ENCODE assay signal across 14 cellular contexts in the genomic region with DNA sequence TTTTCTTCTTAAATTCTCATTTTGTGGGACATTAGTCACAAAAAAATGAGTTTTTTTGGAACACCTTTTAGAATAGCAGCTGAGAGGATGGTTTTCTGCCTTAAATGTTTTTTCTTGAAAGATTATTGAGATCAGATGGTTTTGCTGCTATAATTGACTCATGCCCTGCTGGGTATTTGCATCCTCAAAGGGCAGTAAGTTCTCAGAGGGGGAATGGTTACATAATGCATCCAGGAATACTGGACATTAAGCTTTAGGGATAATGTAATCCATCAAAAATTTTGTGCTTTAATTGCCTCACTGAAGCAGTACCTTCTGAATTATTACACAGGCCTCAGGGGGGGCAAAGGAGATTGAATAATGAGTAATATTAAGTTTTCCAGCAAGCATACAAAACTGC.
DNase-seq lines count a peak whose midpoint lies in the region; TF ChIP-seq lines count a peak whose summit lies in the region.
"Had no signal": no experiment of that assay in that cellular context is flagged by ENCODE, and none has a peak within 500 bp of the region (broad histone marks: within the 10 kb centered on the region; RNA-seq: fewer than 3 reads in every experiment).

No MANE protein-coding gene starts in this region.

- H3K4me1 ChIP-seq in smooth muscle cell (ENCODE audit: low read depth): peaks cover 12% of the 10 kb centered on the region

- H3K79me2 ChIP-seq in smooth muscle cell (ENCODE audit: low read depth): no peaks in the 10 kb centered on the region

- no peaks in the 10 kb centered on the region for H4K20me1 ChIP-seq in smooth muscle cell (ENCODE audit: low read depth)

- H3F3A ChIP-seq in smooth muscle cell (ENCODE audit: low read depth): no peaks in the 10 kb centered on the region

- TF ChIP-seq CTCF in VCaP (conservative IDR thresholded peaks at IDR 0.05) (no peak), fibroblast of mammary gland (conservative IDR thresholded peaks at IDR 0.05; ENCODE audit: control insufficient read depth, insufficient read depth, low read depth, low read length) (no peak), smooth muscle cell (IDR thresholded peaks at IDR 0.05; ENCODE audit: borderline replicate concordance, insufficient read depth, poor library complexity, severe bottlenecking) (no peak)

- DNase-seq in fibroblast of mammary gland (ENCODE audit: low read depth): peak; percentile 4
- DNase-seq in smooth muscle cell (lab: John Stamatoyannopoulos, UW; ENCODE audit: unreplicated experiment): no peak
- DNase-seq in effector CD4-positive, alpha-beta T cell: no peak
- no peak for DNase-seq in HuH-7 (ENCODE audit: low spot score)
- DNase-seq in cortex of kidney (lab: John Stamatoyannopoulos, UW): no peak
- DNase-seq: C1 segment of cervical spinal cord; Calu3; CD4-positive, alpha-beta memory T cell; COR-L47; DMS53; DMS79 treated with DMSO at 0.1 percent for 48 hours; GOT3 had no signal

- no peaks in the 10 kb centered on the region for H3K9me3 ChIP-seq in smooth muscle cell (replicated peaks; ENCODE audit: low read depth)
- H3K9me3 ChIP-seq: HAP-1 had no signal

- H3K27me3 ChIP-seq in smooth muscle cell (ENCODE audit: low read depth): no peaks in the 10 kb centered on the region

- no peak overlapping the region for H2AFZ ChIP-seq in smooth muscle cell (ENCODE audit: low read depth)

- H3K4me3 ChIP-seq in fibroblast of mammary gland (ENCODE audit: control insufficient read depth, low read depth, low read length): no peak overlapping the region
- no peak overlapping the region for H3K4me3 ChIP-seq in smooth muscle cell
- H3K4me3 ChIP-seq: HAP-1 had no signal

- H3K9ac ChIP-seq in smooth muscle cell (ENCODE audit: low read depth): no peak overlapping the region

- no peaks in the 10 kb centered on the region for H3K36me3 ChIP-seq in smooth muscle cell (ENCODE audit: low read depth)
- H3K36me3 ChIP-seq: HAP-1 had no signal

- H3K4me2 ChIP-seq in smooth muscle cell: no peak overlapping the region

- H3K27ac ChIP-seq in VCaP (peak overlapping the region; percentile 65), smooth muscle cell (ENCODE audit: low read depth) (peak overlapping the region; percentile 10)
